Comparison of ENCODE assay signal across 20 cellular contexts in the genomic region with DNA sequence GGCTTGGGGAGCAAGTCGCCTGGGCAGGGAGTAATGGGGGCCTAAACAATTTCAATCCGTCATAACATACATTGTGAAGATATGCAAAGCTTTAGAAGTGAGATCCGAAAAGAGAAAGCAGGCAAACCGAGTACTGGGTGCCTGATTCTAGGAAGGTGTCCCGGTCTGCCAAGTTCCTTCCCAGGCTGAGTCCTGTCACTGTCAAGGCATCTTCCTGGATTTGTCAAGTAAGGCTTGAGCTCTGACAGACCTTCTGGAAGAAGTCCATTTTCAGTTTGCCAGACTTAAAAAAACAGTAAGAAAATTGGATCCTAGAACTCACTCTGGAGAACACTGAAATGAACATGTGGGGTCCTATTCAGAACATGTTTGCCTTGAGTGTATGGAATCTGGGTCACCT.
"Had no signal": no experiment of that assay in that cellular context is flagged by ENCODE, and none has a peak within 500 bp of the region (broad histone marks: within the 10 kb centered on the region; RNA-seq: fewer than 3 reads in every experiment).

No MANE protein-coding gene starts in this region.

- H3K36me3 ChIP-seq: brain microvascular endothelial cell, gastrocnemius medialis, heart right ventricle, left lung, neutrophil, tibial artery had no signal

- H3K27ac Mint-ChIP-seq: activated CD4-positive, alpha-beta T cell treated with anti-CD3 and anti-CD28 coated beads, Interleukin-2, amount 10 ng/mL, durations not matched to agents 7 days and 5 days; activated CD8-positive, alpha-beta T cell treated with anti-CD3 and anti-CD28 coated beads, Interleukin-2, amount 10 ng/mL, durations not matched to agents 7 days and 5 days; naive thymus-derived CD8-positive, alpha-beta T cell; T-cell had no signal

- H3K4me3 Mint-ChIP-seq: activated CD4-positive, alpha-beta T cell treated with anti-CD3 and anti-CD28 coated beads, Interleukin-2, amount 10 ng/mL, durations not matched to agents 7 days and 5 days; activated CD8-positive, alpha-beta T cell treated with anti-CD3 and anti-CD28 coated beads, Interleukin-2, amount 10 ng/mL, durations not matched to agents 7 days and 5 days; activated T-cell treated with anti-CD3 and anti-CD28 coated beads, Interleukin-2, amount 50 U/mL, for 4 hours; central memory CD8-positive, alpha-beta T cell; naive thymus-derived CD8-positive, alpha-beta T cell; T-cell had no signal

- H2AFZ ChIP-seq: parathyroid adenoma had no signal

- H3K4me3 ChIP-seq: coronary artery, gastrocnemius medialis, heart right ventricle, left lung, tibial artery had no signal

- H3K27me3 ChIP-seq: brain microvascular endothelial cell, gastrocnemius medialis, heart right ventricle, left lung, tibial artery had no signal

- ATAC-seq: activated CD8-positive, alpha-beta T cell treated with anti-CD3 and anti-CD28 coated beads, Interleukin-2, amount 10 ng/mL, durations not matched to agents 7 days and 5 days; activated T-cell treated with anti-CD3 and anti-CD28 coated beads, Interleukin-2, amount 50 U/mL, for 4 hours; gastrocnemius medialis; left lung; naive thymus-derived CD8-positive, alpha-beta T cell; T-cell had no signal

- H3K4me1 ChIP-seq: left lung, parathyroid adenoma had no signal

- H3K27ac ChIP-seq: coronary artery, gastrocnemius medialis, heart right ventricle, left lung, neutrophil, parathyroid adenoma, tibial artery had no signal

- H3K36me3 Mint-ChIP-seq: naive thymus-derived CD8-positive, alpha-beta T cell; T-cell had no signal

- H3K9me3 Mint-ChIP-seq: activated CD4-positive, alpha-beta T cell treated with anti-CD3 and anti-CD28 coated beads, Interleukin-2, amount 10 ng/mL, durations not matched to agents 7 days and 5 days; activated T-cell treated with anti-CD3 and anti-CD28 coated beads, Interleukin-2, amount 50 U/mL, for 4 hours; central memory CD8-positive, alpha-beta T cell; T-cell had no signal

- H3K9ac ChIP-seq: parathyroid adenoma had no signal

- DNase-seq: activated CD4-positive, alpha-beta T cell treated with anti-CD3 and anti-CD28 coated beads, Interleukin-2, amount 10 ng/mL, durations not matched to agents 7 days and 5 days; activated CD4-positive, CD25-positive, alpha-beta regulatory T cell; activated CD8-positive, alpha-beta T cell treated with anti-CD3 and anti-CD28 coated beads, Interleukin-2, amount 10 ng/mL, durations not matched to agents 7 days and 5 days; activated effector memory CD4-positive, alpha-beta T cell treated with Interleukin-2 at 50 U/mL for 16 hours; activated naive CD4-positive, alpha-beta T cell treated with anti-CD3 and anti-CD28 coated beads, Interleukin-2, amount 50 U/mL, for 16 hours; activated T-cell treated with anti-CD3 and anti-CD28 coated beads, Interleukin-2, amount 50 U/mL, for 4 hours; aorta; brain microvascular endothelial cell; gastrocnemius medialis; heart right ventricle; left lung; naive thymus-derived CD8-positive, alpha-beta T cell; stimulated activated CD4-positive, alpha-beta T cell treated with anti-CD3 and anti-CD28 coated beads, Interleukin-2, amount 100 ng/mL, for 24 hours; stimulated activated naive CD4-positive, alpha-beta T cell treated with Interleukin-2 at 50 U/mL for 16 hours; T-cell; tibial artery had no signal

- H3K4me1 Mint-ChIP-seq: activated CD4-positive, alpha-beta T cell treated with anti-CD3 and anti-CD28 coated beads, Interleukin-2, amount 10 ng/mL, durations not matched to agents 7 days and 5 days; central memory CD8-positive, alpha-beta T cell; naive thymus-derived CD8-positive, alpha-beta T cell; T-cell had no signal

- H3K9me3 ChIP-seq: gastrocnemius medialis, heart right ventricle, left lung, neutrophil, tibial artery had no signal

- H3K79me2 ChIP-seq: parathyroid adenoma had no signal
